In the genomic region with DNA sequence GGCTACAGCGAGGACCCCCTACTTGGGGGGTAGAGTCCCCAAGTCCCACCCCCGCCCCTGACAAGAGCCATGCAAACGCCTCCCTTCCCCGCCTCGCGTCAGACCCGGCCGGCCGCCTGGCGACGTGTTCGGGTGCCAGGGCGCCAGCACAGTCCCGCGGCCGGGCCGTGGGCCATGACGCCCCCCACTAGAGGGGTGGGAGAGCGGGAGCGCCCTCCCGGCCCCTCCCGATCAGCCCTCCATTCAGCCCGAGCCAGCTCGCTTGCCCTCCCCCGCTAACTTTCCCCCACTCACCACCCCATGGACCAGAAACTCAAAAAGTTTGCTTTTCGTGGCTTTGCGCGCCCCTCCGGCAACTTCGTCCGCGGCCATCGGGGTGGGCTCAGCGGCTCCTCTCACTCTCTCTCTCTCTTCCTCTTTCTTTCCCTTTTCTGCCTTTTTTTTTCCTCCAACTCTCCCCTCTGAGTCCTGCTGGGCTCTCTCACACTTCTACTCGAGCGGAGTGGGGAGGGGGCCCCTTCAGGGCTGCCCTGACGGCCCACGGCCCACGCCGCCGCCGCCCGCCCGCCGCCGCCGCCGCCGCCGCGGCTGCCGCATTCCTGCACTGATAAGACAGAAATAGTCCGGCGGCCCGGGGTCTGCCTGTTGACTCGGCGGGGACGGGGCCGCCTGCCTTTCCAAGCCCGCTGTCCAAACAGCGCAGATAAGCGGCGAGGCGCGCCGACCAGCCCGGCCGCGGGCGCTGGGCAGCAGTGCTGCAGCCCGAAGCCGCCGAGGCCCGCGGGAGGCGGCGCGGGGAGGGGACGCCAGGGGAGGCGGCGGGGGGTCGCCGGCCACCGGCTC, we compare ENCODE assay signal across 8 cellular contexts. TPM values are rescaled to one million over a fixed set of nuclear protein-coding genes. Genes with fewer than 3 reads are reported as not detected.
DNase-seq lines count a peak whose midpoint lies in the region; ATAC-seq and TF ChIP-seq lines count a peak whose summit lies in the region.

SMARCD3 (minus strand) TSS at position 504 of the 843 bp plus-strand sequence; CDS start at position 372, 132 bp downstream.

- peaks cover 2% of the 10 kb centered on the region for H3K36me3 Mint-ChIP-seq in chondrocyte (ENCODE audit: low read depth)

- no peaks in the 10 kb centered on the region for H3K9me3 Mint-ChIP-seq in chondrocyte (ENCODE audit: low read depth)

- no peak for ATAC-seq in HG02678 (IDR thresholded peaks at IDR 0.05; ENCODE audit: unreplicated experiment)

- H3K27ac Mint-ChIP-seq in chondrocyte (ENCODE audit: unreplicated experiment) = peak within 1 kb of the TSS; percentile 100

- DNase-seq in stimulated activated CD4-positive, alpha-beta T cell treated with anti-CD3 and anti-CD28 coated beads, Interleukin-15, amount 100 ng/mL, for 24 hours = peak; percentile 52
- no peak for DNase-seq in stimulated activated CD4-positive, alpha-beta T cell treated with anti-CD3 and anti-CD28 coated beads, Interleukin-1b, Interleukin-23, amount 100 ng/mL, for 48 hours
- DNase-seq in SK-MEL-5 (ENCODE audit: low read depth, low spot score) (peak; percentile 54), chondrocyte (ENCODE audit: low spot score) (no peak), kidney epithelial cell (ENCODE audit: low read depth) (no peak), middle frontal gyrus (ENCODE audit: extremely low spot score, low spot score) (no peak)

- H3K4me1 Mint-ChIP-seq in chondrocyte (ENCODE audit: low read depth) = peaks cover 74% of the 10 kb centered on the region

- H3K4me3 ChIP-seq in kidney epithelial cell (ENCODE audit: low read depth, low read length) (peak within 1 kb of the TSS; percentile 65), skin epidermis (peak within 1 kb of the TSS; percentile 34 to 57 (median 40))

- no peaks in the 10 kb centered on the region for H3K36me3 ChIP-seq in kidney epithelial cell (ENCODE audit: control insufficient read depth, insufficient read depth, low read length)

- TF ChIP-seq CTCF in chondrocyte (IDR thresholded peaks at IDR 0.05) (peak; percentile 17), kidney epithelial cell (IDR thresholded peaks at IDR 0.05; ENCODE audit: insufficient read depth, low read length, poor library complexity, severe bottlenecking) (no peak)

- in situ Hi-C loops in SK-MEL-5 (cut with HindIII; ENCODE audit: low pct_unique_long_range_greater_than_20kb, low sequenced_read_pairs) = no loop called here

- H3K27ac ChIP-seq in skin epidermis = peak within 1 kb of the TSS; percentile 13 to 88 (median 77)

- H3K27me3 Mint-ChIP-seq in chondrocyte (ENCODE audit: low read depth) = no peaks in the 10 kb centered on the region

- H3K4me3 Mint-ChIP-seq in chondrocyte (ENCODE audit: unreplicated experiment) = peak within 1 kb of the TSS; percentile 99

- H3K27me3 ChIP-seq in kidney epithelial cell (ENCODE audit: control insufficient read depth, insufficient read depth, low read length) = peaks cover 5% of the 10 kb centered on the region

RNA-seq across cellular contexts. Expression of gene SMARCD3, which starts in this region (rescaled TPM):
- 22.9 and 24.3 TPM in 2 replicates for total RNA-seq in SK-MEL-5 (2014; rRNA removed; shearing (Covaris generic))
- polyA plus RNA-seq in SK-MEL-5 (2015; cell fraction: cytosol; rRNA removed) = 21.3 and 25.5 TPM in 2 replicates
- 93.4 and 117 TPM in 2 replicates for polyA plus RNA-seq in SK-MEL-5 (2015; cell fraction: nucleus; rRNA removed)
- total RNA-seq in chondrocyte (105 to 125 TPM (median 120 TPM) in 3 replicates), kidney epithelial cell (12.6 and 28.7 TPM in 2 replicates)

Comparison
In these comparisons a context has a peak if more than half of its experiments do, and no peak if none do; other contexts are left out.
1. DNase-seq: peak in stimulated activated CD4-positive, alpha-beta T cell treated with anti-CD3 and anti-CD28 coated beads, Interleukin-15, amount 100 ng/mL, for 24 hours (single experiment) and SK-MEL-5 (single experiment); none in stimulated activated CD4-positive, alpha-beta T cell treated with anti-CD3 and anti-CD28 coated beads, Interleukin-1b, Interleukin-23, amount 100 ng/mL, for 48 hours (single experiment), chondrocyte (single experiment), kidney epithelial cell (single experiment) and middle frontal gyrus (single experiment).